Comparison of ENCODE assay signal across 1 cellular context in genomic region chr4:143420227-143420626, GRCh38.
TF ChIP-seq lines count a peak whose summit lies in the region.

No MANE protein-coding gene starts in this region.

TF ChIP-seq in GM12878, 131 proteins besides CTCF, POLR2A, EP300 and RAD21 (continued from another document):
- TF ChIP-seq PRDM15 (CRISPR knock-in tag; IDR thresholded peaks at IDR 0.05) (no peak), BCL11A (IDR thresholded peaks at IDR 0.05; ENCODE audit: low read depth, low read length) (0 out of 2 replicates have a peak, but pooled peaks have one; percentile 20), RELB (IDR thresholded peaks at IDR 0.05; ENCODE audit: low read depth) (peak; percentile 29; the same call in 1 of the 2 replicates)
TF ChIP-seq in GM12878: peak in this region for 11.
